11 cellular contexts compared by ENCODE assay signal in the genomic region with DNA sequence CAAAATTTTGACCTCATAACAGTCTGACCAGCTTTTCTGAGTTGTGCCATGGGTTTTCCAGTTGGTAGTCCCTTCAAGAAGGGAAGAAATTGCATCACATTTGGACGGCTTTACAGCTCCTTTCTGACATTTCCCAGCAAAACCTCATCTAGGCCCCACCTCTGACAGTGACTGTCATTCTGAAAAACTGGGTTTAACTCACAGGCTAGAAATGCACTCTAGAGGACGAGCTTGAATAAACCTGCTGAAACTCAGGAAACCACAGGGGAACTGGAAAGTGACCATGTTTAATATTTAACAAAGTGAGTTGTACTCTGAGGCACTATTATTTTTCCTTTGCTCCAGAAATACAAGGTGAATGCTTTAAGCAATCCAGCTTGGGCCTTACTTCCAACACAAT.
A peak's percentile ranks its signal among the peaks of the same experiment; 100 is the strongest.
DNase-seq lines count a peak whose midpoint lies in the region; ATAC-seq lines count a peak whose summit lies in the region.
"Had no signal": no experiment of that assay in that cellular context is flagged by ENCODE, and none has a peak within 500 bp of the region (broad histone marks: within the 10 kb centered on the region; RNA-seq: fewer than 3 reads in every experiment).

No MANE protein-coding gene starts in this region.

- H3K4me1 Mint-ChIP-seq in activated CD8-positive, alpha-beta memory T cell treated with anti-CD3 and anti-CD28 coated beads, Interleukin-2, amount 10 ng/mL, durations not matched to agents 7 days and 5 days, result peaks cover 12% of the 10 kb centered on the region
- H3K4me1 Mint-ChIP-seq in stimulated activated effector memory CD8-positive, alpha-beta T cell treated with anti-CD3 and anti-CD28 coated beads, Interleukin-12 subunit alpha, Interleukin-12 subunit beta, amount 100 ng/mL, for 72 hours, result no peaks in the 10 kb centered on the region
- H3K4me1 Mint-ChIP-seq: naive B cell had no signal

- peak; percentile 91 for ATAC-seq in activated CD8-positive, alpha-beta memory T cell treated with anti-CD3 and anti-CD28 coated beads, Interleukin-2, amount 10 ng/mL, durations not matched to agents 7 days and 5 days
- ATAC-seq in HG02571 (IDR thresholded peaks at IDR 0.05; ENCODE audit: unreplicated experiment) (peak; percentile 92), HG03469 (IDR thresholded peaks at IDR 0.05; ENCODE audit: unreplicated experiment) (peak; percentile 96)
- ATAC-seq in stimulated activated effector memory CD8-positive, alpha-beta T cell treated with anti-CD3 and anti-CD28 coated beads, Interleukin-12 subunit alpha, Interleukin-12 subunit beta, amount 100 ng/mL, for 72 hours, result peak; percentile 81
- ATAC-seq: foreskin keratinocyte had no signal

- peaks cover 17% of the 10 kb centered on the region for H3K27me3 Mint-ChIP-seq in activated CD8-positive, alpha-beta memory T cell treated with anti-CD3 and anti-CD28 coated beads, Interleukin-2, amount 10 ng/mL, durations not matched to agents 7 days and 5 days

- CTCF ChIA-PET in activated CD8-positive, alpha-beta memory T cell treated with anti-CD3 and anti-CD28 coated beads, Interleukin-2, amount 10 ng/mL, durations not matched to agents 7 days and 5 days (lab: Charles Lee), result interaction anchor here (1.0 to 3.0 kb wide), 3 partner anchors 10 to 439 kb away, joined by 3 to 12 read pairs (median 5); no protein-coding TSS in a partner anchor

- H3K27ac Mint-ChIP-seq in activated CD8-positive, alpha-beta memory T cell treated with anti-CD3 and anti-CD28 coated beads, Interleukin-2, amount 10 ng/mL, durations not matched to agents 7 days and 5 days, result no peak overlapping the region
- no peak overlapping the region for H3K27ac Mint-ChIP-seq in stimulated activated effector memory CD8-positive, alpha-beta T cell treated with anti-CD3 and anti-CD28 coated beads, Interleukin-12 subunit alpha, Interleukin-12 subunit beta, amount 100 ng/mL, for 72 hours

- H3K4me3 Mint-ChIP-seq in activated CD8-positive, alpha-beta memory T cell treated with anti-CD3 and anti-CD28 coated beads, Interleukin-2, amount 10 ng/mL, durations not matched to agents 7 days and 5 days, result no peak overlapping the region
- H3K4me3 Mint-ChIP-seq in stimulated activated effector memory CD8-positive, alpha-beta T cell treated with anti-CD3 and anti-CD28 coated beads, Interleukin-12 subunit alpha, Interleukin-12 subunit beta, amount 100 ng/mL, for 72 hours, result no peak overlapping the region
- H3K4me3 Mint-ChIP-seq: naive B cell had no signal

- peak; percentile 67 for DNase-seq in activated CD8-positive, alpha-beta memory T cell treated with anti-CD3 and anti-CD28 coated beads, Interleukin-2, amount 10 ng/mL, durations not matched to agents 7 days and 5 days
- no peak for DNase-seq in activated CD8-positive, alpha-beta memory T cell treated with anti-CD3 and anti-CD28 coated beads for 24 hours
- no peak for DNase-seq in stimulated activated effector memory CD8-positive, alpha-beta T cell treated with anti-CD3 and anti-CD28 coated beads, Interleukin-12 subunit alpha, Interleukin-12 subunit beta, amount 100 ng/mL, for 72 hours (ENCODE audit: low spot score in 2 of 2)
- DNase-seq in HT-29 (ENCODE audit: low spot score) (no peak), NCI-H748 (lab: John Stamatoyannopoulos, UW; ENCODE audit: unreplicated experiment) (no peak), nucleus accumbens (lab: John Stamatoyannopoulos, UW) (no peak)
- DNase-seq: activated CD4-positive, alpha-beta T cell treated with anti-CD3 and anti-CD28 coated beads, Interleukin-2, amount 50 U/mL, for 1 hour; foreskin keratinocyte; naive B cell had no signal

- H3K9me3 Mint-ChIP-seq in activated CD8-positive, alpha-beta memory T cell treated with anti-CD3 and anti-CD28 coated beads, Interleukin-2, amount 10 ng/mL, durations not matched to agents 7 days and 5 days (ENCODE audit: low read depth), result no peaks in the 10 kb centered on the region
- H3K9me3 Mint-ChIP-seq in stimulated activated effector memory CD8-positive, alpha-beta T cell treated with anti-CD3 and anti-CD28 coated beads, Interleukin-12 subunit alpha, Interleukin-12 subunit beta, amount 100 ng/mL, for 72 hours, result no peaks in the 10 kb centered on the region
- H3K9me3 Mint-ChIP-seq: naive B cell had no signal

- peaks cover 1% of the 10 kb centered on the region for H3K36me3 Mint-ChIP-seq in activated CD8-positive, alpha-beta memory T cell treated with anti-CD3 and anti-CD28 coated beads, Interleukin-2, amount 10 ng/mL, durations not matched to agents 7 days and 5 days
- H3K36me3 Mint-ChIP-seq in stimulated activated effector memory CD8-positive, alpha-beta T cell treated with anti-CD3 and anti-CD28 coated beads, Interleukin-12 subunit alpha, Interleukin-12 subunit beta, amount 100 ng/mL, for 72 hours, result no peaks in the 10 kb centered on the region
- H3K36me3 Mint-ChIP-seq: naive B cell had no signal
